Comparison of ENCODE assay signal across 13 cellular contexts in genomic region chr12:88144037-88144436, GRCh38. TPM values are rescaled to one million over a fixed set of nuclear protein-coding genes. Genes with fewer than 3 reads are reported as not detected.
DNase-seq lines count a peak whose midpoint lies in the region; ATAC-seq, FAIRE-seq and TF ChIP-seq lines count a peak whose summit lies in the region.
"Had no signal": no experiment of that assay in that cellular context is flagged by ENCODE, and none has a peak within 500 bp of the region (broad histone marks: within the 10 kb centered on the region; RNA-seq: fewer than 3 reads in every experiment).

No MANE protein-coding gene starts in this region.

- TF ChIP-seq CTCF in SK-N-SH (IDR thresholded peaks at IDR 0.05) (no peak), bronchial epithelial cell (IDR thresholded peaks at IDR 0.05; ENCODE audit: insufficient read depth, low read length, severe bottlenecking) (no peak), neural progenitor cell (IDR thresholded peaks at IDR 0.05) (no peak), ovary (IDR thresholded peaks at IDR 0.05) (no peak), chondrocyte (IDR thresholded peaks at IDR 0.05) (no peak)

- H3K9me3 Mint-ChIP-seq in neural progenitor cell (no peaks in the 10 kb centered on the region), chondrocyte (ENCODE audit: low read depth) (no peaks in the 10 kb centered on the region)

- H3K4me2 ChIP-seq in SK-N-SH (peak overlapping the region; percentile 85; the same call in 1 of the 2 replicates), neural progenitor cell (peak overlapping the region; percentile 80)

- POLR2A ChIA-PET in SK-N-SH (lab: Yijun Ruan, JAX): no interaction called here

- no peak for FAIRE-seq in bronchial epithelial cell (lab: Jason Lieb, UNC)
- FAIRE-seq: D721Med had no signal

- H3K4me1 ChIP-seq in SK-N-SH (ENCODE audit: control insufficient read depth in 1 of 2, insufficient read depth in 2 of 2, low read depth in 1 of 2, low read length in 1 of 2) (peaks cover 0 to 8% of the 10 kb centered on the region in 2 experiments; a peak in 3 of 4 replicates), HUES64 (ENCODE audit: insufficient read depth, low read length) (peaks cover 46% of the 10 kb centered on the region), neural progenitor cell (peaks cover 38% of the 10 kb centered on the region), ovary (ENCODE audit: insufficient read depth) (peaks cover 3% of the 10 kb centered on the region)

- H4K20me1 ChIP-seq in SK-N-SH (ENCODE audit: insufficient read depth) (no peaks in the 10 kb centered on the region), neural progenitor cell (ENCODE audit: low read depth) (no peaks in the 10 kb centered on the region)

- no peaks in the 10 kb centered on the region for H3K9me3 ChIP-seq in SK-N-SH
- no peaks in the 10 kb centered on the region for H3K9me3 ChIP-seq in HUES64 (ENCODE audit: insufficient read depth, low read depth, low read length)
- H3K9me3 ChIP-seq in neural progenitor cell (ENCODE audit: low read depth): no peaks in the 10 kb centered on the region
- no peaks in the 10 kb centered on the region for H3K9me3 ChIP-seq in ovary

- H3K4me3 Mint-ChIP-seq in neural progenitor cell (peak overlapping the region; percentile 71), chondrocyte (ENCODE audit: unreplicated experiment) (no peak overlapping the region)

- no peak overlapping the region for H2AFZ ChIP-seq in SK-N-SH (ENCODE audit: low read depth)
- no peak overlapping the region for H2AFZ ChIP-seq in neural progenitor cell (replicated peaks)

- H3K27ac Mint-ChIP-seq in neural progenitor cell (no peak overlapping the region), chondrocyte (ENCODE audit: unreplicated experiment) (no peak overlapping the region)

- WGBS in SK-N-SH (ENCODE audit: low lambda C conversion rate): 96% methylated on average over 5 of the region's 5 CpGs
- WGBS in HUES64: 85% methylated on average over 4 of the region's 5 CpGs
- 94 to 98% (median 97%) methylated on average over 5 of the region's 5 CpGs for WGBS in ovary, 3 donors

- no peak for TF ChIP-seq EP300 in SK-N-SH (IDR thresholded peaks at IDR 0.05; ENCODE audit: borderline replicate concordance in 1 of 2, low read depth in 1 of 2, low read length in 1 of 2)
- TF ChIP-seq EP300 in ovary (IDR thresholded peaks at IDR 0.05): no peak

- TF ChIP-seq POLR2A in ovary (IDR thresholded peaks at IDR 0.05): no peak

- H3K4me3 ChIP-seq in SK-N-SH (ENCODE audit: low read depth in 2 of 2, low read length in 1 of 2) (peak overlapping the region in 1 of 2 experiments; percentile 93; a peak in 1 of 4 replicates), HUES64 (ENCODE audit: low read length) (peak overlapping the region; percentile 81; the same call in 1 of the 2 replicates), bronchial epithelial cell (ENCODE audit: low read depth, low read length) (no peak overlapping the region), neural progenitor cell (no peak overlapping the region), ovary (no peak overlapping the region)

- peaks cover 30% of the 10 kb centered on the region for H3K4me1 Mint-ChIP-seq in neural progenitor cell
- peaks cover 19% of the 10 kb centered on the region for H3K4me1 Mint-ChIP-seq in chondrocyte (ENCODE audit: low read depth)

- CTCF ChIA-PET in SK-N-SH (lab: Yijun Ruan, JAX): interaction anchor here (1.0 kb wide), 1 partner anchor 850 kb away, joined by 3 read pairs; no protein-coding TSS in a partner anchor

- TF ChIP-seq RAD21 in SK-N-SH (IDR thresholded peaks at IDR 0.05; ENCODE audit: low read length): no peak

- H3K36me3 Mint-ChIP-seq in neural progenitor cell (peaks cover 2% of the 10 kb centered on the region), chondrocyte (ENCODE audit: low read depth) (no peaks in the 10 kb centered on the region)

- no peaks in the 10 kb centered on the region for H3K27me3 ChIP-seq in SK-N-SH (ENCODE audit: insufficient read depth)
- H3K27me3 ChIP-seq in HUES64 (ENCODE audit: insufficient read depth, low read length): no peaks in the 10 kb centered on the region
- no peaks in the 10 kb centered on the region for H3K27me3 ChIP-seq in bronchial epithelial cell (ENCODE audit: control insufficient read depth, insufficient read depth, low read length)
- no peaks in the 10 kb centered on the region for H3K27me3 ChIP-seq in neural progenitor cell
- H3K27me3 ChIP-seq in ovary: peaks cover 2% of the 10 kb centered on the region

- ATAC-seq in SK-N-SH treated with all-trans-retinoic acid at 6 μM for 48 hours: no peak

- intact Hi-C loops in ovary (cut with DNase I): no loop called here

- no peaks in the 10 kb centered on the region for H3K9me2 ChIP-seq in SK-N-SH

- H3K79me2 ChIP-seq in SK-N-SH (ENCODE audit: insufficient read depth) (peaks cover 53% of the 10 kb centered on the region), neural progenitor cell (ENCODE audit: low read depth) (peaks cover 68% of the 10 kb centered on the region)

- DNase-seq in SK-N-SH (no peak), bronchial epithelial cell (ENCODE audit: low read depth) (peak; percentile 63), neural progenitor cell (ENCODE audit: low spot score) (no peak), cortex of kidney (lab: John Stamatoyannopoulos, UW) (no peak), ovary (no peak), chondrocyte (ENCODE audit: low spot score) (no peak)
- DNase-seq: activated CD8-positive, alpha-beta memory T cell treated with anti-CD3 and anti-CD28 coated beads, Interleukin-2, amount 50 U/mL, for 48 hours; dermis blood vessel endothelial cell; NCI-H2171 treated with DMSO at 0.1 percent for 48 hours; occipital lobe had no signal

- H3K27ac ChIP-seq in SK-N-SH (ENCODE audit: low read depth in 2 of 2, low read length in 1 of 2) (no peak overlapping the region), HUES64 (ENCODE audit: low read depth, low read length) (no peak overlapping the region), neural progenitor cell (no peak overlapping the region), ovary (no peak overlapping the region)

- peaks cover 6% of the 10 kb centered on the region for H3F3A ChIP-seq in SK-N-SH (replicated peaks; ENCODE audit: insufficient read depth)
- H3F3A ChIP-seq in neural progenitor cell (ENCODE audit: low read depth): no peaks in the 10 kb centered on the region

- H3K9ac ChIP-seq in SK-N-SH (no peak overlapping the region), HUES64 (ENCODE audit: low read depth, low read length) (no peak overlapping the region), neural progenitor cell (no peak overlapping the region)

- peaks cover 4 to 21% of the 10 kb centered on the region in 2 experiments for H3K36me3 ChIP-seq in SK-N-SH (replicated peaks in 1 of 2; ENCODE audit: control insufficient read depth in 1 of 2, insufficient read depth in 2 of 2, low read length in 1 of 2)
- peaks cover 10% of the 10 kb centered on the region; the same call in 1 of the 2 replicates for H3K36me3 ChIP-seq in HUES64 (ENCODE audit: insufficient read depth, low read length)
- no peaks in the 10 kb centered on the region for H3K36me3 ChIP-seq in bronchial epithelial cell (ENCODE audit: control insufficient read depth, insufficient read depth, low read length)
- no peaks in the 10 kb centered on the region for H3K36me3 ChIP-seq in neural progenitor cell
- no peaks in the 10 kb centered on the region for H3K36me3 ChIP-seq in ovary

- H3K27me3 Mint-ChIP-seq in neural progenitor cell (ENCODE audit: insufficient read depth, low read depth) (no peaks in the 10 kb centered on the region), chondrocyte (ENCODE audit: low read depth) (no peaks in the 10 kb centered on the region)

TF ChIP-seq in SK-N-SH treated with all-trans-retinoic acid at 6 μM for 48 hours, 23 proteins besides CTCF, POLR2A, EP300 and RAD21 (continues in another document):
- no peak for TF ChIP-seq ISL1 (CRISPR knock-in tag; IDR thresholded peaks at IDR 0.05)
- TF ChIP-seq RARB (CRISPR knock-in tag; IDR thresholded peaks at IDR 0.05): no peak
- TF ChIP-seq PATZ1 (CRISPR knock-in tag; IDR thresholded peaks at IDR 0.05; ENCODE audit: borderline replicate concordance): no peak
- TF ChIP-seq ZFP3 (CRISPR knock-in tag; IDR thresholded peaks at IDR 0.05): no peak
- no peak for TF ChIP-seq BACH2 (CRISPR knock-in tag; IDR thresholded peaks at IDR 0.05; ENCODE audit: borderline replicate concordance)
- TF ChIP-seq ARNTL (CRISPR knock-in tag; IDR thresholded peaks at IDR 0.05; ENCODE audit: borderline replicate concordance, low read depth): no peak
- TF ChIP-seq ZNF565 (CRISPR knock-in tag; conservative IDR thresholded peaks at IDR 0.05; ENCODE audit: low read depth): no peak

RNA-seq across cellular contexts. Expression of gene TMTC3, which starts 1.9 kb away (rescaled TPM):
- polyA plus RNA-seq in SK-N-SH (2012; rRNA removed) (2.8 and 3.7 TPM in 2 replicates), ovary (1 to 10 TPM; 3.9 to 7.0 TPM)
- polyA plus RNA-seq in SK-N-SH (2012; cell fraction: cytosol; rRNA removed): 4.1 and 4.6 TPM in 2 replicates
- polyA plus RNA-seq in SK-N-SH (2012; cell fraction: nucleus; rRNA removed): 1.2 and 3.1 TPM in 2 replicates
- 13.8 TPM for polyA plus RNA-seq in HUES64 (2013, experiment 1 of 2)
- polyA plus RNA-seq in HUES64 (2013, experiment 2 of 2): 12.7 TPM
- total RNA-seq in bronchial epithelial cell (27.8 and 44.2 TPM in 2 replicates), neural progenitor cell (ENCODE audit: low replicate concordance) (27.9 and 38.9 TPM in 2 replicates), ovary (10 to 100 TPM; 16.2 to 21.9 (median 20.3) TPM), chondrocyte (47.4 to 63.6 TPM (median 50.5 TPM) in 3 replicates)

RNA-seq across cellular contexts. Expression of gene CEP290, which starts 2.1 kb away (rescaled TPM):
- polyA plus RNA-seq in SK-N-SH (2012; rRNA removed) (6.5 and 8.9 TPM in 2 replicates), ovary (1 to 10 TPM; 6.8 to 8.6 TPM)
- 8.2 and 9.2 TPM in 2 replicates for polyA plus RNA-seq in SK-N-SH (2012; cell fraction: cytosol; rRNA removed)
- polyA plus RNA-seq in SK-N-SH (2012; cell fraction: nucleus; rRNA removed): 14.6 and 25.8 TPM in 2 replicates
- polyA plus RNA-seq in HUES64 (2013, experiment 1 of 2): 4.8 TPM
- 7.3 TPM for polyA plus RNA-seq in HUES64 (2013, experiment 2 of 2)
- total RNA-seq in bronchial epithelial cell (3.8 and 6.6 TPM in 2 replicates), neural progenitor cell (ENCODE audit: low replicate concordance) (25.4 and 32.1 TPM in 2 replicates), ovary (10 to 100 TPM; 17.2 to 42.7 (median 22.3) TPM), chondrocyte (15.0 to 20.6 TPM (median 16.9 TPM) in 3 replicates)
